2 cellular contexts compared by ENCODE assay signal in the genomic region with DNA sequence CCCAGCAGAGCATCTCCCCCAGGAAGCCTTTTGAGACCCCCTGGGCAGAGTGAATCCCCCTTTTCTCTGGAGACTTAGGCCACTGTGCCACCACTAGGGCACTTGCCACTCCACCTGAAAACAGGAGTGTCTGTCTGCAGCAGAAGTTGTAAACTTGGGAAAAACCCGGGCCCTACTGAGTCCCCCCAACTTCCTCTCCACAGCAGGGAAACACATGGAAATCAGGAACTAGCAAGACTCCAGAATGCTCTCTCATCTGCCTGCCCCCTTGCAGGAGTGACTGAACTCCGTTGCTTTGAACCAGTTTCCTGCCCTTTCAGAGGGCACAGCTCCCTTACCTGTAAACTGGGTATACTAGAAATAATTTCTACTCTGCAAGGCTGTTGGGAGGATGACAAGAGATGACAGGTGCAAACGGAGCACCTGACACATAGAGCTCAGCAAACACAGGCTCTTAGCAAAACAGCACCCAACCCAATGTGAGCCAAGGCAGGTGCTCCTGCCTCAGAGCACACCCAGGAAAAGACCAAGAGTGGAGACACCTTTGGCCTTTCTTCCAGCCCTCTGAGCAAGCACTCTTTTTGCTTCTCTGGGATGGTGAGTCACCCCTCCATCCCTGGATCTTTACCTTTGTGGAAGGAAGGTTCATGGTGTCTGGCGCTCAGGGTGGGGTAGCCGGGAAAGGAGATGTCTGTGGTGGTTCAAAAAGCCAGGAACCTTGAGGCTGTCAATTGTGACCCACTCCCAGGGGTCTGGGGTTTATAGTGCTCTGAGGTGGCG.
TF ChIP-seq lines count a peak whose summit lies in the region.

A gene with protein sequence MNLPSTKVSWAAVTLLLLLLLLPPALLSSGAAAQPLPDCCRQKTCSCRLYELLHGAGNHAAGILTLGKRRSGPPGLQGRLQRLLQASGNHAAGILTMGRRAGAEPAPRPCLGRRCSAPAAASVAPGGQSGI (minus strand): TSS at position 736 of the 780 bp plus-strand sequence. CDS start 87 bp downstream, at position 649.

TF ChIP-seq in SK-N-SH, 30 proteins besides CTCF, POLR2A, EP300 and RAD21 (continued from another document):
- TF ChIP-seq, protein P1, sequence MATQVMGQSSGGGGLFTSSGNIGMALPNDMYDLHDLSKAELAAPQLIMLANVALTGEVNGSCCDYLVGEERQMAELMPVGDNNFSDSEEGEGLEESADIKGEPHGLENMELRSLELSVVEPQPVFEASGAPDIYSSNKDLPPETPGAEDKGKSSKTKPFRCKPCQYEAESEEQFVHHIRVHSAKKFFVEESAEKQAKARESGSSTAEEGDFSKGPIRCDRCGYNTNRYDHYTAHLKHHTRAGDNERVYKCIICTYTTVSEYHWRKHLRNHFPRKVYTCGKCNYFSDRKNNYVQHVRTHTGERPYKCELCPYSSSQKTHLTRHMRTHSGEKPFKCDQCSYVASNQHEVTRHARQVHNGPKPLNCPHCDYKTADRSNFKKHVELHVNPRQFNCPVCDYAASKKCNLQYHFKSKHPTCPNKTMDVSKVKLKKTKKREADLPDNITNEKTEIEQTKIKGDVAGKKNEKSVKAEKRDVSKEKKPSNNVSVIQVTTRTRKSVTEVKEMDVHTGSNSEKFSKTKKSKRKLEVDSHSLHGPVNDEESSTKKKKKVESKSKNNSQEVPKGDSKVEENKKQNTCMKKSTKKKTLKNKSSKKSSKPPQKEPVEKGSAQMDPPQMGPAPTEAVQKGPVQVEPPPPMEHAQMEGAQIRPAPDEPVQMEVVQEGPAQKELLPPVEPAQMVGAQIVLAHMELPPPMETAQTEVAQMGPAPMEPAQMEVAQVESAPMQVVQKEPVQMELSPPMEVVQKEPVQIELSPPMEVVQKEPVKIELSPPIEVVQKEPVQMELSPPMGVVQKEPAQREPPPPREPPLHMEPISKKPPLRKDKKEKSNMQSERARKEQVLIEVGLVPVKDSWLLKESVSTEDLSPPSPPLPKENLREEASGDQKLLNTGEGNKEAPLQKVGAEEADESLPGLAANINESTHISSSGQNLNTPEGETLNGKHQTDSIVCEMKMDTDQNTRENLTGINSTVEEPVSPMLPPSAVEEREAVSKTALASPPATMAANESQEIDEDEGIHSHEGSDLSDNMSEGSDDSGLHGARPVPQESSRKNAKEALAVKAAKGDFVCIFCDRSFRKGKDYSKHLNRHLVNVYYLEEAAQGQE (IDR thresholded peaks at IDR 0.05; ENCODE audit: low read depth, low read length): no peak
- TF ChIP-seq MEF2A (IDR thresholded peaks at IDR 0.05; ENCODE audit: borderline replicate concordance, low read depth) (no peak), SMC3 (IDR thresholded peaks at IDR 0.05; ENCODE audit: low read depth, low read length) (no peak), JUND (IDR thresholded peaks at IDR 0.05) (no peak), RCOR1 (IDR thresholded peaks at IDR 0.05; ENCODE audit: low read length) (no peak), GATA2 (CRISPR knock-in tag; IDR thresholded peaks at IDR 0.05) (no peak), TCF12 (IDR thresholded peaks at IDR 0.05) (no peak), TAF1 (IDR thresholded peaks at IDR 0.05; ENCODE audit: borderline replicate concordance, low read depth, low read length) (no peak), TEAD4 (IDR thresholded peaks at IDR 0.05; ENCODE audit: borderline replicate concordance, insufficient read depth) (no peak), RFX5 (IDR thresholded peaks at IDR 0.05; ENCODE audit: low read length) (no peak)
- TF ChIP-seq, protein P2, sequence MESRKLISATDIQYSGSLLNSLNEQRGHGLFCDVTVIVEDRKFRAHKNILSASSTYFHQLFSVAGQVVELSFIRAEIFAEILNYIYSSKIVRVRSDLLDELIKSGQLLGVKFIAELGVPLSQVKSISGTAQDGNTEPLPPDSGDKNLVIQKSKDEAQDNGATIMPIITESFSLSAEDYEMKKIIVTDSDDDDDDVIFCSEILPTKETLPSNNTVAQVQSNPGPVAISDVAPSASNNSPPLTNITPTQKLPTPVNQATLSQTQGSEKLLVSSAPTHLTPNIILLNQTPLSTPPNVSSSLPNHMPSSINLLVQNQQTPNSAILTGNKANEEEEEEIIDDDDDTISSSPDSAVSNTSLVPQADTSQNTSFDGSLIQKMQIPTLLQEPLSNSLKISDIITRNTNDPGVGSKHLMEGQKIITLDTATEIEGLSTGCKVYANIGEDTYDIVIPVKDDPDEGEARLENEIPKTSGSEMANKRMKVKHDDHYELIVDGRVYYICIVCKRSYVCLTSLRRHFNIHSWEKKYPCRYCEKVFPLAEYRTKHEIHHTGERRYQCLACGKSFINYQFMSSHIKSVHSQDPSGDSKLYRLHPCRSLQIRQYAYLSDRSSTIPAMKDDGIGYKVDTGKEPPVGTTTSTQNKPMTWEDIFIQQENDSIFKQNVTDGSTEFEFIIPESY (IDR thresholded peaks at IDR 0.05; ENCODE audit: borderline replicate concordance, low read depth): no peak
- TF ChIP-seq, protein P3, sequence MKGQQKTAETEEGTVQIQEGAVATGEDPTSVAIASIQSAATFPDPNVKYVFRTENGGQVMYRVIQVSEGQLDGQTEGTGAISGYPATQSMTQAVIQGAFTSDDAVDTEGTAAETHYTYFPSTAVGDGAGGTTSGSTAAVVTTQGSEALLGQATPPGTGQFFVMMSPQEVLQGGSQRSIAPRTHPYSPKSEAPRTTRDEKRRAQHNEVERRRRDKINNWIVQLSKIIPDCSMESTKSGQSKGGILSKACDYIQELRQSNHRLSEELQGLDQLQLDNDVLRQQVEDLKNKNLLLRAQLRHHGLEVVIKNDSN (IDR thresholded peaks at IDR 0.05; ENCODE audit: borderline replicate concordance, low read depth): no peak

TF ChIP-seq in SK-N-SH treated with all-trans-retinoic acid at 6 μM for 48 hours, 23 proteins besides CTCF, POLR2A, EP300 and RAD21 (continued from another document):
- no peak for TF ChIP-seq TOX (CRISPR knock-in tag; IDR thresholded peaks at IDR 0.05; ENCODE audit: borderline replicate concordance)
- no peak for TF ChIP-seq BACH2 (CRISPR knock-in tag; IDR thresholded peaks at IDR 0.05; ENCODE audit: borderline replicate concordance)
- TF ChIP-seq ZFP3 (CRISPR knock-in tag; IDR thresholded peaks at IDR 0.05): no peak
- no peak for TF ChIP-seq CSDC2 (CRISPR knock-in tag; IDR thresholded peaks at IDR 0.05)
- TF ChIP-seq ARNTL (CRISPR knock-in tag; IDR thresholded peaks at IDR 0.05; ENCODE audit: borderline replicate concordance, low read depth): no peak
- no peak for TF ChIP-seq GLIS3 (CRISPR knock-in tag; IDR thresholded peaks at IDR 0.05)
- TF ChIP-seq ZFP30 (CRISPR knock-in tag; IDR thresholded peaks at IDR 0.05): no peak
- TF ChIP-seq, protein P4, sequence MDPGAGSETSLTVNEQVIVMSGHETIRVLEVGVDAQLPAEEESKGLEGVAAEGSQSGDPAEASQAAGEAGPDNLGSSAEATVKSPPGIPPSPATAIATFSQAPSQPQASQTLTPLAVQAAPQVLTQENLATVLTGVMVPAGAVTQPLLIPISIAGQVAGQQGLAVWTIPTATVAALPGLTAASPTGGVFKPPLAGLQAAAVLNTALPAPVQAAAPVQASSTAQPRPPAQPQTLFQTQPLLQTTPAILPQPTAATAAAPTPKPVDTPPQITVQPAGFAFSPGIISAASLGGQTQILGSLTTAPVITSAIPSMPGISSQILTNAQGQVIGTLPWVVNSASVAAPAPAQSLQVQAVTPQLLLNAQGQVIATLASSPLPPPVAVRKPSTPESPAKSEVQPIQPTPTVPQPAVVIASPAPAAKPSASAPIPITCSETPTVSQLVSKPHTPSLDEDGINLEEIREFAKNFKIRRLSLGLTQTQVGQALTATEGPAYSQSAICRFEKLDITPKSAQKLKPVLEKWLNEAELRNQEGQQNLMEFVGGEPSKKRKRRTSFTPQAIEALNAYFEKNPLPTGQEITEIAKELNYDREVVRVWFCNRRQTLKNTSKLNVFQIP (CRISPR knock-in tag; IDR thresholded peaks at IDR 0.05; ENCODE audit: borderline replicate concordance, low read depth): no peak
- TF ChIP-seq, protein P5, sequence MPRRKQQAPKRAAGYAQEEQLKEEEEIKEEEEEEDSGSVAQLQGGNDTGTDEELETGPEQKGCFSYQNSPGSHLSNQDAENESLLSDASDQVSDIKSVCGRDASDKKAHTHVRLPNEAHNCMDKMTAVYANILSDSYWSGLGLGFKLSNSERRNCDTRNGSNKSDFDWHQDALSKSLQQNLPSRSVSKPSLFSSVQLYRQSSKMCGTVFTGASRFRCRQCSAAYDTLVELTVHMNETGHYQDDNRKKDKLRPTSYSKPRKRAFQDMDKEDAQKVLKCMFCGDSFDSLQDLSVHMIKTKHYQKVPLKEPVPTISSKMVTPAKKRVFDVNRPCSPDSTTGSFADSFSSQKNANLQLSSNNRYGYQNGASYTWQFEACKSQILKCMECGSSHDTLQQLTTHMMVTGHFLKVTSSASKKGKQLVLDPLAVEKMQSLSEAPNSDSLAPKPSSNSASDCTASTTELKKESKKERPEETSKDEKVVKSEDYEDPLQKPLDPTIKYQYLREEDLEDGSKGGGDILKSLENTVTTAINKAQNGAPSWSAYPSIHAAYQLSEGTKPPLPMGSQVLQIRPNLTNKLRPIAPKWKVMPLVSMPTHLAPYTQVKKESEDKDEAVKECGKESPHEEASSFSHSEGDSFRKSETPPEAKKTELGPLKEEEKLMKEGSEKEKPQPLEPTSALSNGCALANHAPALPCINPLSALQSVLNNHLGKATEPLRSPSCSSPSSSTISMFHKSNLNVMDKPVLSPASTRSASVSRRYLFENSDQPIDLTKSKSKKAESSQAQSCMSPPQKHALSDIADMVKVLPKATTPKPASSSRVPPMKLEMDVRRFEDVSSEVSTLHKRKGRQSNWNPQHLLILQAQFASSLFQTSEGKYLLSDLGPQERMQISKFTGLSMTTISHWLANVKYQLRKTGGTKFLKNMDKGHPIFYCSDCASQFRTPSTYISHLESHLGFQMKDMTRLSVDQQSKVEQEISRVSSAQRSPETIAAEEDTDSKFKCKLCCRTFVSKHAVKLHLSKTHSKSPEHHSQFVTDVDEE (CRISPR knock-in tag; IDR thresholded peaks at IDR 0.05): no peak
- no peak for TF ChIP-seq TCF4 (CRISPR knock-in tag; IDR thresholded peaks at IDR 0.05; ENCODE audit: borderline replicate concordance)
- TF ChIP-seq, protein P6, sequence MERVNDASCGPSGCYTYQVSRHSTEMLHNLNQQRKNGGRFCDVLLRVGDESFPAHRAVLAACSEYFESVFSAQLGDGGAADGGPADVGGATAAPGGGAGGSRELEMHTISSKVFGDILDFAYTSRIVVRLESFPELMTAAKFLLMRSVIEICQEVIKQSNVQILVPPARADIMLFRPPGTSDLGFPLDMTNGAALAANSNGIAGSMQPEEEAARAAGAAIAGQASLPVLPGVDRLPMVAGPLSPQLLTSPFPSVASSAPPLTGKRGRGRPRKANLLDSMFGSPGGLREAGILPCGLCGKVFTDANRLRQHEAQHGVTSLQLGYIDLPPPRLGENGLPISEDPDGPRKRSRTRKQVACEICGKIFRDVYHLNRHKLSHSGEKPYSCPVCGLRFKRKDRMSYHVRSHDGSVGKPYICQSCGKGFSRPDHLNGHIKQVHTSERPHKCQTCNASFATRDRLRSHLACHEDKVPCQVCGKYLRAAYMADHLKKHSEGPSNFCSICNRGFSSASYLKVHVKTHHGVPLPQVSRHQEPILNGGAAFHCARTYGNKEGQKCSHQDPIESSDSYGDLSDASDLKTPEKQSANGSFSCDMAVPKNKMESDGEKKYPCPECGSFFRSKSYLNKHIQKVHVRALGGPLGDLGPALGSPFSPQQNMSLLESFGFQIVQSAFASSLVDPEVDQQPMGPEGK (CRISPR knock-in tag; IDR thresholded peaks at IDR 0.05; ENCODE audit: borderline replicate concordance): no peak
- no peak for TF ChIP-seq ISL1 (CRISPR knock-in tag; IDR thresholded peaks at IDR 0.05)
- no peak for TF ChIP-seq ZNF8 (CRISPR knock-in tag; IDR thresholded peaks at IDR 0.05)
TF ChIP-seq in SK-N-SH treated with all-trans-retinoic acid at 6 μM for 48 hours: peak in this region for 0.
